In genomic region chr9:98288876-98289275, GRCh38 we compare ENCODE assay signal across 22 cellular contexts.
"Had no signal": no experiment of that assay in that cellular context is flagged by ENCODE, and none has a peak within 500 bp of the region (broad histone marks: within the 10 kb centered on the region; RNA-seq: fewer than 3 reads in every experiment).

No MANE protein-coding gene starts in this region.

- ATAC-seq: activated CD8-positive, alpha-beta memory T cell treated with anti-CD3 and anti-CD28 coated beads, Interleukin-2, amount 10 ng/mL, durations not matched to agents 7 days and 5 days; effector memory CD8-positive, alpha-beta T cell; left ventricle myocardium superior; naive thymus-derived CD8-positive, alpha-beta T cell; stimulated activated naive CD8-positive, alpha-beta T cell treated with anti-CD3 and anti-CD28 coated beads, Interleukin-15, Interleukin-2, amounts not matched to agents 100 U/mL and 50 U/mL, for 24 hours had no signal

- H3K27ac ChIP-seq: cardiac muscle cell, neutrophil, sigmoid colon, tibial artery, vagina had no signal

- H3K27me3 ChIP-seq: cardiac muscle cell, vagina had no signal

- H3K4me1 Mint-ChIP-seq: activated B cell treated with CpG ODN at 0.5 μM for 24 hours; activated CD4-positive, alpha-beta memory T cell treated with anti-CD3 and anti-CD28 coated beads, Interleukin-2, amount 10 ng/mL, durations not matched to agents 7 days and 5 days; activated CD8-positive, alpha-beta memory T cell treated with anti-CD3 and anti-CD28 coated beads, Interleukin-2, amount 10 ng/mL, durations not matched to agents 7 days and 5 days; naive thymus-derived CD8-positive, alpha-beta T cell had no signal

- H3K36me3 Mint-ChIP-seq: activated CD8-positive, alpha-beta memory T cell treated with anti-CD3 and anti-CD28 coated beads, Interleukin-2, amount 10 ng/mL, durations not matched to agents 7 days and 5 days; activated naive CD8-positive, alpha-beta T cell; naive thymus-derived CD8-positive, alpha-beta T cell had no signal

- H3K9me3 Mint-ChIP-seq: activated B cell treated with CpG ODN at 0.5 μM for 24 hours; activated CD4-positive, alpha-beta memory T cell treated with anti-CD3 and anti-CD28 coated beads, Interleukin-2, amount 10 ng/mL, durations not matched to agents 7 days and 5 days; effector memory CD8-positive, alpha-beta T cell; naive thymus-derived CD8-positive, alpha-beta T cell; T-helper 2 cell treated with Interferon-gamma antibody and Interleukin-4, amounts not matched to agents 5 μg/mL and 100 μg/mL, for 36 hours had no signal

- H3K27ac Mint-ChIP-seq: activated B cell treated with CpG ODN at 0.5 μM for 24 hours; activated CD4-positive, alpha-beta memory T cell treated with anti-CD3 and anti-CD28 coated beads, Interleukin-2, amount 10 ng/mL, durations not matched to agents 7 days and 5 days; activated CD8-positive, alpha-beta memory T cell treated with anti-CD3 and anti-CD28 coated beads, Interleukin-2, amount 10 ng/mL, durations not matched to agents 7 days and 5 days; activated naive CD8-positive, alpha-beta T cell; effector memory CD8-positive, alpha-beta T cell; naive thymus-derived CD8-positive, alpha-beta T cell; T-helper 2 cell treated with Interferon-gamma antibody and Interleukin-4, amounts not matched to agents 5 μg/mL and 100 μg/mL, for 36 hours had no signal

- DNase-seq: activated B cell treated with CpG ODN at 0.5 μM for 24 hours; activated CD4-positive, alpha-beta memory T cell treated with anti-CD3 and anti-CD28 coated beads, Interleukin-2, amount 10 ng/mL, durations not matched to agents 7 days and 5 days; activated CD4-positive, alpha-beta T cell treated with anti-CD3 and anti-CD28 coated beads for 48 hours; activated CD8-positive, alpha-beta memory T cell treated with anti-CD3 and anti-CD28 coated beads, Interleukin-2, amount 10 ng/mL, durations not matched to agents 7 days and 5 days; amniotic stem cell; dermis blood vessel endothelial cell; effector memory CD8-positive, alpha-beta T cell; glutamatergic neuron; kidney; left ventricle myocardium superior; mesenchymal stem cell; naive thymus-derived CD8-positive, alpha-beta T cell; sigmoid colon; stimulated activated CD4-positive, alpha-beta T cell treated with anti-CD3 and anti-CD28 coated beads, Interleukin-2, amount 100 ng/mL, for 24 hours; stimulated activated naive CD8-positive, alpha-beta T cell treated with anti-CD3 and anti-CD28 coated beads, Interleukin-15, Interleukin-2, amounts not matched to agents 100 U/mL and 50 U/mL, for 24 hours; substantia nigra; tibial artery had no signal

- H3K4me3 ChIP-seq: cardiac muscle cell, sigmoid colon, tibial artery, vagina had no signal

- H3K4me1 ChIP-seq: sigmoid colon, tibial artery, vagina had no signal

- H3K36me3 ChIP-seq: cardiac muscle cell, neutrophil, sigmoid colon, tibial artery, vagina had no signal

- H3K9me3 ChIP-seq: neutrophil, sigmoid colon, tibial artery, vagina had no signal

- H3K27me3 Mint-ChIP-seq: activated naive CD8-positive, alpha-beta T cell had no signal

- H3K4me3 Mint-ChIP-seq: activated B cell treated with CpG ODN at 0.5 μM for 24 hours; activated CD4-positive, alpha-beta memory T cell treated with anti-CD3 and anti-CD28 coated beads, Interleukin-2, amount 10 ng/mL, durations not matched to agents 7 days and 5 days; activated CD8-positive, alpha-beta memory T cell treated with anti-CD3 and anti-CD28 coated beads, Interleukin-2, amount 10 ng/mL, durations not matched to agents 7 days and 5 days; activated naive CD8-positive, alpha-beta T cell; effector memory CD8-positive, alpha-beta T cell; naive thymus-derived CD8-positive, alpha-beta T cell; T-helper 2 cell treated with Interferon-gamma antibody and Interleukin-4, amounts not matched to agents 5 μg/mL and 100 μg/mL, for 36 hours had no signal
